Comparison of ENCODE assay signal across 11 cellular contexts in genomic region chr1:224378855-224379631, GRCh38. TPM values are rescaled to one million over a fixed set of nuclear protein-coding genes. Genes with fewer than 3 reads are reported as not detected.
DNase-seq lines count a peak whose midpoint lies in the region; ATAC-seq and TF ChIP-seq lines count a peak whose summit lies in the region.
"Had no signal": no experiment of that assay in that cellular context is flagged by ENCODE, and none has a peak within 500 bp of the region (broad histone marks: within the 10 kb centered on the region; RNA-seq: fewer than 3 reads in every experiment).

No MANE protein-coding gene starts in this region.

- no peaks in the 10 kb centered on the region for H3K9me3 Mint-ChIP-seq in neural crest cell

- H3K27ac ChIP-seq in SK-N-MC: peak overlapping the region; percentile 64
- H3K27ac ChIP-seq: uterus had no signal

- DNase-seq in SK-N-MC (ENCODE audit: low read depth, low spot score) (no peak), neural crest cell (ENCODE audit: low read depth, low spot score) (no peak), COR-L47 (lab: John Stamatoyannopoulos, UW) (no peak), midbrain (lab: John Stamatoyannopoulos, UW) (no peak)
- DNase-seq: NCI-H1436 treated with DMSO at 0.1 percent for 48 hours, SW 1271, uterus had no signal

- no peaks in the 10 kb centered on the region for H3K4me1 Mint-ChIP-seq in neural crest cell

- peaks cover 3% of the 10 kb centered on the region for H3K36me3 Mint-ChIP-seq in neural crest cell (ENCODE audit: low read depth)

- no peaks in the 10 kb centered on the region for H3K9me3 ChIP-seq in SK-N-MC (ENCODE audit: low read depth, low read length)
- H3K9me3 ChIP-seq: mucosa of descending colon, uterus had no signal

- no peaks in the 10 kb centered on the region for H3K27me3 Mint-ChIP-seq in neural crest cell (ENCODE audit: low read depth)

- peaks cover 55% of the 10 kb centered on the region for H3K36me3 ChIP-seq in SK-N-MC (ENCODE audit: insufficient read depth, low read length)
- H3K36me3 ChIP-seq: uterus had no signal

- no peak for TF ChIP-seq CTCF in neural crest cell (conservative IDR thresholded peaks at IDR 0.05)

- peak overlapping the region; percentile 8 for H3K27ac Mint-ChIP-seq in neural crest cell (ENCODE audit: unreplicated experiment)

- H3K4me3 Mint-ChIP-seq in neural crest cell: no peak overlapping the region

- no peak overlapping the region for H3K9ac ChIP-seq in SK-N-MC (ENCODE audit: insufficient read length)

- peak; percentile 38 for ATAC-seq in GM18870 (IDR thresholded peaks at IDR 0.05; ENCODE audit: unreplicated experiment)
- peak; percentile 34 for ATAC-seq in HG02571 (IDR thresholded peaks at IDR 0.05; ENCODE audit: unreplicated experiment)
- ATAC-seq in HG03139 (IDR thresholded peaks at IDR 0.05; ENCODE audit: unreplicated experiment): no peak

- no peak overlapping the region for H3K4me3 ChIP-seq in SK-N-MC
- H3K4me3 ChIP-seq: mucosa of descending colon, uterus had no signal

RNA-seq across cellular contexts. Expression of gene CNIH4, which starts 22.4 kb away (rescaled TPM):
- total RNA-seq in neural crest cell: 66.5 and 70.2 TPM in 2 replicates

RNA-seq across cellular contexts. Expression of gene NVL, which starts 49.1 kb away (rescaled TPM):
- total RNA-seq in neural crest cell: 51.2 and 53.8 TPM in 2 replicates

RNA-seq across cellular contexts. Expression of gene WDR26, which starts 55.6 kb away (rescaled TPM):
- total RNA-seq in neural crest cell: 65.5 and 67.9 TPM in 2 replicates
